In genomic region chr1:42698081-42698813, GRCh38 we compare ENCODE assay signal across 2 cellular contexts.
TF ChIP-seq lines count a peak whose summit lies in the region.

No MANE protein-coding gene starts in this region.

TF ChIP-seq in GM23338, 12 proteins besides CTCF, POLR2A, EP300 and RAD21:
- no peak for TF ChIP-seq ZNF462 (CRISPR knock-in tag; IDR thresholded peaks at IDR 0.05)
- TF ChIP-seq STAT1 (IDR thresholded peaks at IDR 0.05; ENCODE audit: unreplicated experiment), result no peak
- TF ChIP-seq EZH2phosphoT487 (IDR thresholded peaks at IDR 0.05; ENCODE audit: unreplicated experiment), result no peak
- TF ChIP-seq ETS1 (IDR thresholded peaks at IDR 0.05), result no peak
TF ChIP-seq in GM23338: peak in this region for 0.

TF ChIP-seq in K562, 482 proteins besides CTCF, POLR2A, EP300 and RAD21:
- TF ChIP-seq POLR2B (IDR thresholded peaks at IDR 0.05; ENCODE audit: low read depth, partially characterized antibody) (peak; percentile 14), ELF1 (tag; IDR thresholded peaks at IDR 0.05) (no peak), ILK (tag; IDR thresholded peaks at IDR 0.05; ENCODE audit: borderline replicate concordance, low read depth) (no peak)
